ENCODE assay signal across 13 cellular contexts in the genomic region with DNA sequence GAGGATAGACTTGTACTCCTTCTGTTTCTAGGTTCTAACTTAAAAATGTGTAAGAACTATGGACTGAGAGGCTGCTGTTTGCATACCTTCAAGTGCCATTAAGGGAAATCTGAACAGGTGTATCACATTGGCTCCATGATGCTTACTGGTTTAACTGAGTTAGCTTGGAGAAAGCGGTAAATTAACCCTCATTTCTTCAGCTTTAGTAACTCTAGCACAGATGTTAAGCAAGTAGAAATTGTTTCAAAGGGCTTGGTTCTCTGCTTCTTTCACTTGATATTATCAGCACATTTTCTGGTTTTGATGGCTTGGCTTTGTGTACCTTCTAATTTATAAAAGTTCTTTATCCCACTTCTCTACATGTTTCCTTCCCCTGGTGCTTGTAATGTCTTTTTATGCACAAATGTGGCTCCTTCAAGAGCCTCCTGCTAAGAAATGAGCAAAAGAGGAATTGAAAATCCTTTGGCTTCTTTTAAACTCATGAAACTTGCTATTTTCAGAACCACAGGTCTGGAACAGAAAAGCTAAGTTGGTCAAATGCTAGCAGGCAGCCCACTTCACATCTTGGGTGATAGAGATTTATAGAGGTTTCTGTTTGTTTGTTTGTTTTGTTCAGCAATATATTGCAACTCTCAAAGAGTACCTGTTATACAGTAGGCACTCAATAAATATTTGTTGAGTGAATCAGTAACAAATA.
A peak's percentile ranks its signal among the peaks of the same experiment; 100 is the strongest.
DNase-seq lines count a peak whose midpoint lies in the region; ATAC-seq, FAIRE-seq and TF ChIP-seq lines count a peak whose summit lies in the region.
"Had no signal": no experiment of that assay in that cellular context is flagged by ENCODE, and none has a peak within 500 bp of the region (broad histone marks: within the 10 kb centered on the region; RNA-seq: fewer than 3 reads in every experiment).

No MANE protein-coding gene starts in this region.

- H3K27me3 Mint-ChIP-seq in HFFc6 (ENCODE audit: insufficient read depth), result no peaks in the 10 kb centered on the region

- peaks cover 65% of the 10 kb centered on the region for H3K4me1 Mint-ChIP-seq in HFFc6 (ENCODE audit: low read depth)
- H3K4me1 Mint-ChIP-seq: WTC11 had no signal

- DNase-seq in HFFc6 (no peak), globus pallidus (ENCODE audit: low spot score) (peak; percentile 54), cerebellar nuclear complex (lab: John Stamatoyannopoulos, UW) (no peak), H54 (ENCODE audit: insufficient read length, low spot score) (no peak), NCI-H774 (lab: John Stamatoyannopoulos, UW) (no peak)
- DNase-seq: activated effector memory CD4-positive, alpha-beta T cell treated with Interleukin-2 at 50 U/mL for 16 hours; COR-L47; NCI-H1694 treated with DMSO at 0.1 percent for 48 hours; tibial artery had no signal

- FAIRE-seq in H54 (lab: Jason Lieb, UNC), result no peak

- H3K27ac Mint-ChIP-seq in HFFc6, result peak overlapping the region; percentile 50
- H3K27ac Mint-ChIP-seq: WTC11 had no signal

- ATAC-seq in GM18870 (IDR thresholded peaks at IDR 0.05; ENCODE audit: unreplicated experiment) (peak; percentile 85), HG03442 (IDR thresholded peaks at IDR 0.05; ENCODE audit: unreplicated experiment) (peak; percentile 82), HG03439 (IDR thresholded peaks at IDR 0.05; ENCODE audit: unreplicated experiment) (no peak)
- ATAC-seq: WTC11 had no signal

- no peak for TF ChIP-seq POLR2A in H54 (IDR thresholded peaks at IDR 0.05; ENCODE audit: low read depth, low read length)

- peaks cover 49% of the 10 kb centered on the region for H3K36me3 Mint-ChIP-seq in HFFc6 (ENCODE audit: low read depth)

- peaks cover 40% of the 10 kb centered on the region for H3K9me3 Mint-ChIP-seq in HFFc6

- no peak overlapping the region for H3K4me3 Mint-ChIP-seq in HFFc6
- H3K4me3 Mint-ChIP-seq: WTC11 had no signal

- no peak for TF ChIP-seq CTCF in HFFc6 (IDR thresholded peaks at IDR 0.05)
